8 cellular contexts compared by ENCODE assay signal in genomic region chr10:68868173-68868572, GRCh38. TPM values are rescaled to one million over a fixed set of nuclear protein-coding genes. Genes with fewer than 3 reads are reported as not detected.
DNase-seq lines count a peak whose midpoint lies in the region; ATAC-seq, FAIRE-seq and TF ChIP-seq lines count a peak whose summit lies in the region.
"Not testable (repeated sequence)": the region's sequence is repeated elsewhere in the genome, so short reads cannot be mapped to it uniquely, and the experiment has no call there.
"Had no signal": no experiment of that assay in that cellular context is flagged by ENCODE, and none has a peak within 500 bp of the region (broad histone marks: within the 10 kb centered on the region; RNA-seq: fewer than 3 reads in every experiment).

No MANE protein-coding gene starts in this region.

- not testable (repeated sequence) for H3K27ac Mint-ChIP-seq in endodermal cell

- H3K27me3 Mint-ChIP-seq in endodermal cell (ENCODE audit: insufficient read depth), result not testable (repeated sequence)

- peaks cover 17% of the 10 kb centered on the region for H3K4me1 Mint-ChIP-seq in endodermal cell

- not testable (repeated sequence) for TF ChIP-seq CTCF in K562 (IDR thresholded peaks at IDR 0.05 in 2 of 3, conservative IDR thresholded peaks at IDR 0.05 in 1 of 3; ENCODE audit: insufficient read depth in 2 of 3, low read depth in 1 of 3, low read length in 3 of 3); endodermal cell (conservative IDR thresholded peaks at IDR 0.05); HepG2 (CRISPR knock-in tag; IDR thresholded peaks at IDR 0.05)

- H3K4me1 ChIP-seq in K562 (replicated peaks in 1 of 2; ENCODE audit: control insufficient read depth in 2 of 2, insufficient read depth in 2 of 2, low read length in 2 of 2); endodermal cell (ENCODE audit: control insufficient read depth, insufficient read depth, low read length); thymus (ENCODE audit: control insufficient read depth, insufficient read depth, low read length): not testable (repeated sequence)
- H3K4me1 ChIP-seq in HepG2 (ENCODE audit: insufficient read depth, low read length) (peaks cover 41% of the 10 kb centered on the region), subcutaneous abdominal adipose tissue (ENCODE audit: control insufficient read depth in 5 of 5, insufficient read depth in 5 of 5, low read length in 5 of 5) (peaks cover 2 to 32% (median 23%) of the 10 kb centered on the region in 5 donors)

- not testable (repeated sequence) for H3K4me2 ChIP-seq in K562 (ENCODE audit: insufficient read depth, low read length); HepG2 (ENCODE audit: low read depth, low read length)

- ATAC-seq in K562, HepG2: not testable (repeated sequence)

- H3K9ac ChIP-seq in K562 (ENCODE audit: insufficient read depth in 1 of 2, low read depth in 2 of 2, low read length in 2 of 2); endodermal cell (ENCODE audit: extremely low read depth, low read length, poor library complexity, severe bottlenecking); HepG2 (ENCODE audit: insufficient read depth, low read depth, low read length); subcutaneous abdominal adipose tissue (ENCODE audit: low read length in 5 of 5): not testable (repeated sequence)

- not testable (repeated sequence) for DNase-seq in K562 (ENCODE audit: extremely low read depth in 1 of 4, low spot score in 3 of 4); endodermal cell; HepG2 (ENCODE audit: low spot score)

- BruUV-seq in K562 (replicated peaks; lab: Mats Ljungman, UMichigan); HepG2 (replicated peaks; lab: Mats Ljungman, UMichigan): not testable (repeated sequence)

- POLR2A ChIA-PET in K562 (lab: Yijun Ruan, JAX), result interaction anchor here (0.5 to 0.9 kb wide), 2 partner anchors 25 to 26 kb away, joined by 3 read pairs; no protein-coding TSS in a partner anchor
- POLR2A ChIA-PET in HepG2 (lab: Yijun Ruan, JAX), result not testable (repeated sequence)

- H3K9me1 ChIP-seq in K562 (ENCODE audit: control insufficient read depth, insufficient read depth, low read length), result not testable (repeated sequence)

- H3K9me3 Mint-ChIP-seq in endodermal cell, result peaks cover 61% of the 10 kb centered on the region

- not testable (repeated sequence) for H3K9me3 ChIP-seq in K562 (replicated peaks; ENCODE audit: control insufficient read depth, insufficient read depth, low read depth, low read length); HepG2 (ENCODE audit: low read length); subcutaneous abdominal adipose tissue (ENCODE audit: control insufficient read depth in 5 of 5, low read length in 5 of 5); thymus (ENCODE audit: control insufficient read depth)
- H3K9me3 ChIP-seq in endodermal cell (ENCODE audit: control insufficient read depth, low read length), result peaks cover 50% of the 10 kb centered on the region

- WGBS in K562 (ENCODE audit: insufficient coverage, low coverage, missing lambda C conversion rate), result 13% methylated on average over 8 of the region's 8 CpGs
- WGBS in endodermal cell (ENCODE audit: insufficient coverage in 1 of 2, insufficient read length in 1 of 2), 2 experiments, result 91 to 97% methylated on average over 8 of the region's 8 CpGs
- WGBS in HepG2 (ENCODE audit: low lambda C conversion rate), result 96% methylated on average over 8 of the region's 8 CpGs
- 98% methylated on average over 8 of the region's 8 CpGs for WGBS in thymus

- CTCF ChIA-PET in K562 (lab: Yijun Ruan, JAX; ENCODE audit: low intra/inter-chr PET ratio); HepG2 (lab: Yijun Ruan, JAX; ENCODE audit: low intra/inter-chr PET ratio, low total read pairs): not testable (repeated sequence)

- H3K4me3 ChIP-seq in K562; HepG2 (replicated peaks in 1 of 3; ENCODE audit: insufficient read depth in 1 of 3, low read depth in 2 of 3, low read length in 3 of 3); subcutaneous abdominal adipose tissue (ENCODE audit: low read depth in 1 of 5, low read length in 5 of 5); thymus (ENCODE audit: low read length): not testable (repeated sequence)
- peak overlapping the region; percentile 70 for H3K4me3 ChIP-seq in endodermal cell (ENCODE audit: low read length)

- in situ Hi-C loops in K562 (cut with MboI); HepG2 (cut with HindIII; ENCODE audit: extremely low pct_ligation_motif_present, low pct_unique_long_range_greater_than_20kb): not testable (repeated sequence)

- H3K27ac ChIP-seq in K562 (ENCODE audit: extremely low read depth, low read depth, low read length); endodermal cell (ENCODE audit: low read depth, low read length); HepG2 (ENCODE audit: extremely low read length, insufficient read depth, low read length): not testable (repeated sequence)
- peak overlapping the region; percentile 46 for H3K27ac ChIP-seq in subcutaneous abdominal adipose tissue (ENCODE audit: low read depth, low read length)
- peak overlapping the region; percentile 8 for H3K27ac ChIP-seq in thymus (ENCODE audit: low read depth)

- not testable (repeated sequence) for TF ChIP-seq EP300 in K562 (IDR thresholded peaks at IDR 0.05; ENCODE audit: low read length); HepG2 (IDR thresholded peaks at IDR 0.05; ENCODE audit: low read depth in 2 of 2, low read length in 2 of 2); HepG2 (CRISPR knock-in tag; IDR thresholded peaks at IDR 0.05; ENCODE audit: borderline replicate concordance)

- H2AFZ ChIP-seq in K562 (ENCODE audit: low read depth, low read length); HepG2 (ENCODE audit: low read length): not testable (repeated sequence)

- intact Hi-C loops in K562 (cut with micrococcal nuclease); HepG2 (cut with micrococcal nuclease; ENCODE audit: unreplicated experiment): not testable (repeated sequence)

- TF ChIP-seq RAD21 in K562 (CRISPR knock-in tag; conservative IDR thresholded peaks at IDR 0.05 in 1 of 2, IDR thresholded peaks at IDR 0.05 in 1 of 2); HepG2 (CRISPR knock-in tag; IDR thresholded peaks at IDR 0.05): not testable (repeated sequence)

- H3K27me3 ChIP-seq in K562 (ENCODE audit: control insufficient read depth in 2 of 2, insufficient read depth in 2 of 2, low read length in 2 of 2); endodermal cell (ENCODE audit: control insufficient read depth, insufficient read depth, low read length, poor library complexity, severe bottlenecking); HepG2 (ENCODE audit: control insufficient read depth in 1 of 2, insufficient read depth in 2 of 2, low read length in 2 of 2); subcutaneous abdominal adipose tissue (ENCODE audit: control insufficient read depth in 5 of 5, insufficient read depth in 4 of 5, low read length in 5 of 5); thymus (ENCODE audit: control insufficient read depth, insufficient read depth): not testable (repeated sequence)

- FAIRE-seq in K562 (lab: Jason Lieb, UNC); HepG2 (lab: Jason Lieb, UNC): not testable (repeated sequence)

- H4K20me1 ChIP-seq in K562 (replicated peaks; ENCODE audit: control insufficient read depth, insufficient read depth, low read length); HepG2 (ENCODE audit: insufficient read depth, low read length): not testable (repeated sequence)

- TF ChIP-seq POLR2A in K562 (conservative IDR thresholded peaks at IDR 0.05); HepG2 (IDR thresholded peaks at IDR 0.05; ENCODE audit: insufficient read depth in 1 of 2, low read depth in 2 of 2, low read length in 2 of 2): not testable (repeated sequence)

- H3K79me2 ChIP-seq in K562 (ENCODE audit: control insufficient read depth, insufficient read depth, low read length); HepG2 (ENCODE audit: insufficient read depth, low read length): not testable (repeated sequence)

- not testable (repeated sequence) for H3K4me3 Mint-ChIP-seq in endodermal cell

- peaks cover 19% of the 10 kb centered on the region for H3K36me3 Mint-ChIP-seq in endodermal cell (ENCODE audit: low read depth)

- H3K36me3 ChIP-seq in K562 (ENCODE audit: control insufficient read depth, insufficient read depth, low read length); endodermal cell (ENCODE audit: control insufficient read depth, insufficient read depth, low read length); HepG2 (replicated peaks in 1 of 2; ENCODE audit: control insufficient read depth in 1 of 2, insufficient read depth in 2 of 2, low read length in 2 of 2); subcutaneous abdominal adipose tissue (ENCODE audit: control insufficient read depth in 5 of 5, insufficient read depth in 5 of 5, low read length in 5 of 5); thymus (ENCODE audit: control insufficient read depth, insufficient read depth): not testable (repeated sequence)

RNA-seq across cellular contexts. Expression of gene DDX50, which starts 32.9 kb away (rescaled TPM):
- total RNA-seq in K562 (2011; cell fraction: chromatin; rRNA removed; ENCODE audit: low replicate concordance), result 22.7 and 60.0 TPM in 2 replicates
- 11.4 and 13.3 TPM in 2 replicates for total RNA-seq in K562 (2011; cell fraction: nucleolus; rRNA removed)
- total RNA-seq in K562 (2011; cell fraction: nucleoplasm; rRNA removed), result 14.0 and 20.6 TPM in 2 replicates
- total RNA-seq in K562 (2014; rRNA removed) (48.0 and 50.0 TPM in 2 replicates), K562 (2014; rRNA removed; fragmentation: Illumina TruSeq; extraction: Trizol) (86.8 and 98.5 TPM in 2 replicates), K562 (2015; rRNA removed; fragmentation: Illumina TruSeq; extraction: Trizol) (67.7 and 72.0 TPM in 2 replicates), K562 (2021) (52.8 and 54.4 TPM in 2 replicates), endodermal cell (10 to 100 TPM; 38.0 to 46.5 TPM), HepG2 (2016; rRNA removed; fragmentation: Illumina TruSeq; extraction: Trizol) (38.2 and 56.3 TPM in 2 replicates)
- polyA plus RNA-seq in K562 (2011; rRNA removed) (58.8 and 79.3 TPM in 2 replicates), K562 (2014; fragmentation: Illumina TruSeq; extraction: Trizol) (62.1 and 72.9 TPM in 2 replicates), K562 (2014; fragmentation: Nextera tagmentation; extraction: Ambion mirVana) (10 to 100 TPM; 36.7 to 57.4 TPM), K562 (2014; rRNA removed) (41.9 and 53.0 TPM in 2 replicates), HepG2 (2011; rRNA removed) (15.6 and 19.0 TPM in 2 replicates), thymus (40.0 TPM)
- 14.5 and 28.4 TPM in 2 replicates for polyA plus RNA-seq in K562 (2011; cell fraction: cytosol; rRNA removed)
- 10.9 and 17.9 TPM in 2 replicates for polyA plus RNA-seq in K562 (2011; cell fraction: nucleus; rRNA removed)
- 53.0 and 57.7 TPM in 2 replicates for polyA plus RNA-seq in K562 (2012)
- polyA minus RNA-seq in K562 (2011; rRNA and poly(A)+ RNA removed), result 129 and 135 TPM in 2 replicates
- 38.0 and 43.1 TPM in 2 replicates for polyA minus RNA-seq in K562 (2011; cell fraction: cytosol; rRNA and poly(A)+ RNA removed)
- polyA minus RNA-seq in K562 (2011; cell fraction: nucleus; rRNA and poly(A)+ RNA removed), result 10.8 and 17.8 TPM in 2 replicates
- polyA plus RNA-seq in endodermal cell (2013, experiment 1 of 2), result 56.3 TPM
- 57.0 TPM for polyA plus RNA-seq in endodermal cell (2013, experiment 2 of 2)
- 16.6 and 20.4 TPM in 2 replicates for total RNA-seq in HepG2 (2016; cell fraction: cytosol; rRNA removed; fragmentation: Illumina TruSeq; extraction: Trizol; ENCODE audit: low read depth)
- 37.0 and 56.8 TPM in 2 replicates for total RNA-seq in HepG2 (2016; cell fraction: insoluble cytoplasmic fraction; rRNA removed; fragmentation: Illumina TruSeq; extraction: Trizol)
- 24.5 and 27.0 TPM in 2 replicates for total RNA-seq in HepG2 (2016; cell fraction: membrane; rRNA removed; fragmentation: Illumina TruSeq; extraction: Trizol)
- 22.3 and 24.6 TPM in 2 replicates for total RNA-seq in HepG2 (2016; cell fraction: nucleus; rRNA removed; fragmentation: Illumina TruSeq; extraction: Trizol)
- polyA plus RNA-seq in HepG2 (2011; cell fraction: cytosol; rRNA removed), result 12.3 and 16.8 TPM in 2 replicates
- polyA plus RNA-seq in HepG2 (2011; cell fraction: nucleus; rRNA removed), result 4.8 and 6.0 TPM in 2 replicates
- 20.8 and 24.9 TPM in 2 replicates for polyA plus RNA-seq in HepG2 (2012)
- 6.2 and 7.1 TPM in 2 replicates for polyA plus RNA-seq in HepG2 (2016; cell fraction: cytosol; fragmentation: Illumina TruSeq; extraction: Trizol; ENCODE audit: low read depth)
- 36.2 and 40.9 TPM in 2 replicates for polyA plus RNA-seq in HepG2 (2016; cell fraction: insoluble cytoplasmic fraction; fragmentation: Illumina TruSeq; extraction: Trizol; ENCODE audit: low read depth)
- polyA plus RNA-seq in HepG2 (2016; cell fraction: membrane; fragmentation: Illumina TruSeq; extraction: Trizol; ENCODE audit: low read depth), result 11.5 and 13.8 TPM in 2 replicates
- 18.0 and 19.8 TPM in 2 replicates for polyA plus RNA-seq in HepG2 (2016; cell fraction: nucleus; fragmentation: Illumina TruSeq; extraction: Trizol; ENCODE audit: insufficient read depth, low read depth)
- 10.3 and 11.2 TPM in 2 replicates for polyA minus RNA-seq in HepG2 (2011; rRNA and poly(A)+ RNA removed; ENCODE audit: low replicate concordance)
- polyA minus RNA-seq in HepG2 (2011; cell fraction: cytosol; rRNA and poly(A)+ RNA removed), result 14.9 and 18.9 TPM in 2 replicates
- 13.7 and 14.5 TPM in 2 replicates for polyA minus RNA-seq in HepG2 (2011; cell fraction: nucleus; rRNA and poly(A)+ RNA removed)

RNA-seq across cellular contexts. Expression of gene STOX1, which starts 40.8 kb away (rescaled TPM):
- 0.28 TPM in 1 of 2 replicates, not detected in the other for total RNA-seq in K562 (2011; cell fraction: chromatin; rRNA removed; ENCODE audit: low replicate concordance)
- 0.17 TPM in 1 of 2 replicates, not detected in the other for total RNA-seq in K562 (2011; cell fraction: nucleolus; rRNA removed)
- total RNA-seq in K562 (2011; cell fraction: nucleoplasm; rRNA removed), result not detected in 2 replicates
- total RNA-seq in K562 (2014; rRNA removed) (0.09 and 0.16 TPM in 2 replicates), K562 (2014; rRNA removed; fragmentation: Illumina TruSeq; extraction: Trizol) (0.47 and 0.48 TPM in 2 replicates), K562 (2015; rRNA removed; fragmentation: Illumina TruSeq; extraction: Trizol) (0.87 and 0.98 TPM in 2 replicates), K562 (2021) (0.29 and 0.42 TPM in 2 replicates), endodermal cell (1 to 10 TPM; 4.5 to 5.2 TPM), HepG2 (2016; rRNA removed; fragmentation: Illumina TruSeq; extraction: Trizol) (6.0 and 9.4 TPM in 2 replicates)
- polyA plus RNA-seq in K562 (2011; rRNA removed) (0.23 and 0.39 TPM in 2 replicates), K562 (2014; fragmentation: Illumina TruSeq; extraction: Trizol) (0.29 and 0.36 TPM in 2 replicates), K562 (2014; fragmentation: Nextera tagmentation; extraction: Ambion mirVana) (under 1 TPM; 0.13 to 0.20 TPM), K562 (2014; rRNA removed) (0.09 and 1.1 TPM in 2 replicates), HepG2 (2011; rRNA removed) (1.8 and 2.5 TPM in 2 replicates), thymus (8.5 TPM)
- polyA plus RNA-seq in K562 (2011; cell fraction: cytosol; rRNA removed), result 0.04 and 0.13 TPM in 2 replicates
- polyA plus RNA-seq in K562 (2011; cell fraction: nucleus; rRNA removed), result 0.09 and 0.13 TPM in 2 replicates
- polyA plus RNA-seq in K562 (2012), result 0.49 and 1.1 TPM in 2 replicates
- 0.53 and 0.57 TPM in 2 replicates for polyA minus RNA-seq in K562 (2011; rRNA and poly(A)+ RNA removed)
- polyA minus RNA-seq in K562 (2011; cell fraction: cytosol; rRNA and poly(A)+ RNA removed), result not detected in 2 replicates
- polyA minus RNA-seq in K562 (2011; cell fraction: nucleus; rRNA and poly(A)+ RNA removed), result 0.11 and 0.13 TPM in 2 replicates
- polyA plus RNA-seq in endodermal cell (2013, experiment 1 of 2), result 5.1 TPM
- 6.7 TPM for polyA plus RNA-seq in endodermal cell (2013, experiment 2 of 2)
- 3.1 and 3.8 TPM in 2 replicates for total RNA-seq in HepG2 (2016; cell fraction: cytosol; rRNA removed; fragmentation: Illumina TruSeq; extraction: Trizol; ENCODE audit: low read depth)
- total RNA-seq in HepG2 (2016; cell fraction: insoluble cytoplasmic fraction; rRNA removed; fragmentation: Illumina TruSeq; extraction: Trizol), result 5.8 and 8.1 TPM in 2 replicates
- total RNA-seq in HepG2 (2016; cell fraction: membrane; rRNA removed; fragmentation: Illumina TruSeq; extraction: Trizol), result 5.7 and 6.4 TPM in 2 replicates
- 3.4 and 4.5 TPM in 2 replicates for total RNA-seq in HepG2 (2016; cell fraction: nucleus; rRNA removed; fragmentation: Illumina TruSeq; extraction: Trizol)
- polyA plus RNA-seq in HepG2 (2011; cell fraction: cytosol; rRNA removed), result 0.95 and 1.6 TPM in 2 replicates
- 0.58 and 0.88 TPM in 2 replicates for polyA plus RNA-seq in HepG2 (2011; cell fraction: nucleus; rRNA removed)
- 2.4 and 4.0 TPM in 2 replicates for polyA plus RNA-seq in HepG2 (2012)
- 2.3 and 2.4 TPM in 2 replicates for polyA plus RNA-seq in HepG2 (2016; cell fraction: cytosol; fragmentation: Illumina TruSeq; extraction: Trizol; ENCODE audit: low read depth)
- polyA plus RNA-seq in HepG2 (2016; cell fraction: insoluble cytoplasmic fraction; fragmentation: Illumina TruSeq; extraction: Trizol; ENCODE audit: low read depth), result 7.0 and 7.2 TPM in 2 replicates
- polyA plus RNA-seq in HepG2 (2016; cell fraction: membrane; fragmentation: Illumina TruSeq; extraction: Trizol; ENCODE audit: low read depth), result 3.8 and 3.9 TPM in 2 replicates
- polyA plus RNA-seq in HepG2 (2016; cell fraction: nucleus; fragmentation: Illumina TruSeq; extraction: Trizol; ENCODE audit: insufficient read depth, low read depth), result 4.6 and 5.2 TPM in 2 replicates
- polyA minus RNA-seq in HepG2 (2011; rRNA and poly(A)+ RNA removed; ENCODE audit: low replicate concordance), result 1.1 and 1.4 TPM in 2 replicates
- 3.6 and 3.7 TPM in 2 replicates for polyA minus RNA-seq in HepG2 (2011; cell fraction: cytosol; rRNA and poly(A)+ RNA removed)
- 2.2 and 3.5 TPM in 2 replicates for polyA minus RNA-seq in HepG2 (2011; cell fraction: nucleus; rRNA and poly(A)+ RNA removed)
- polyA plus RNA-seq: BJ; CD14-positive monocyte; CD8-positive, alpha-beta memory T cell had no signal
